1 cellular context compared by ENCODE assay signal in the genomic region with DNA sequence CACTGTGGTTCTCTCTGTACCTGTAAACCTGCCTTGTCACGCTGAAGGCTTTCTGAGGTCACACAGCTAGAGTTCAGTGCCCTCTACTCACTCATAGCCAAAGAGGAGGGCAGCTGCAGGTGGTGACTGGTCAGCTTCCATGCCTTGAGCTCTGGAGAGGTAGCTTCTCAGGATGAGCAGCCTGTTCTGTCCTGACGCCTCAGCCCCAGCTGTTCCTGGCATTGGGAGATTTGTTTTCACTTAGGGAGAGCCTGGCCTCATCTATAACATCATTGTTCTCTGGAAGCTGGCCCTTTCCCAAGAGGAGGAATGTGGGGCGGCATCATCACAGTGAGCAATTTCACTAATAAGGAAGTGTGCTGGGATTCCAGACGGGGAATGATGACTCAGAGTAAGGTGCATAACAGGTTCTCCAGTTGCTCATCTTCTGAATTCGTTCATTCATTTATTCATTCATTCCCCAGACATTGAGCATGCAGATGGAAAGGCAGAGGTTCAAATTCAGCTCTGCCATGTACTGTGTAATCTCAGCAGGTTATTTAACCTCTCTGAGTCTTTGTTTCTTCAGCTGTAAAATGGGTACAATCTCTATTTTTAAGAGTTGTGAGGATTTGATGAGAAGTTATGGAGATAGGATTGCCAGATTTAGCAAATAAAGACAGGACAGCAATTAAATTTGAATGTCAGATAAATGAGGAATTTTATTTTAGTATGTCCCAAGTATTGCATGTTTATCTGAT.
A peak's percentile ranks its signal among the peaks of the same experiment; 100 is the strongest.
TF ChIP-seq lines count a peak whose summit lies in the region.

No MANE protein-coding gene starts in this region.

TF ChIP-seq in HEK293, 187 proteins besides CTCF, POLR2A, EP300 and RAD21 (continued from another document and continues in another):
- TF ChIP-seq, protein P1, sequence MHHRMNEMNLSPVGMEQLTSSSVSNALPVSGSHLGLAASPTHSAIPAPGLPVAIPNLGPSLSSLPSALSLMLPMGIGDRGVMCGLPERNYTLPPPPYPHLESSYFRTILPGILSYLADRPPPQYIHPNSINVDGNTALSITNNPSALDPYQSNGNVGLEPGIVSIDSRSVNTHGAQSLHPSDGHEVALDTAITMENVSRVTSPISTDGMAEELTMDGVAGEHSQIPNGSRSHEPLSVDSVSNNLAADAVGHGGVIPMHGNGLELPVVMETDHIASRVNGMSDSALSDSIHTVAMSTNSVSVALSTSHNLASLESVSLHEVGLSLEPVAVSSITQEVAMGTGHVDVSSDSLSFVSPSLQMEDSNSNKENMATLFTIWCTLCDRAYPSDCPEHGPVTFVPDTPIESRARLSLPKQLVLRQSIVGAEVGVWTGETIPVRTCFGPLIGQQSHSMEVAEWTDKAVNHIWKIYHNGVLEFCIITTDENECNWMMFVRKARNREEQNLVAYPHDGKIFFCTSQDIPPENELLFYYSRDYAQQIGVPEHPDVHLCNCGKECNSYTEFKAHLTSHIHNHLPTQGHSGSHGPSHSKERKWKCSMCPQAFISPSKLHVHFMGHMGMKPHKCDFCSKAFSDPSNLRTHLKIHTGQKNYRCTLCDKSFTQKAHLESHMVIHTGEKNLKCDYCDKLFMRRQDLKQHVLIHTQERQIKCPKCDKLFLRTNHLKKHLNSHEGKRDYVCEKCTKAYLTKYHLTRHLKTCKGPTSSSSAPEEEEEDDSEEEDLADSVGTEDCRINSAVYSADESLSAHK (tag by site-specific recombination; IDR thresholded peaks at IDR 0.05): no peak
- TF ChIP-seq ZNF138 (tag by site-specific recombination; IDR thresholded peaks at IDR 0.05; ENCODE audit: borderline replicate concordance): no peak
- no peak for TF ChIP-seq ZNF19 (tag by site-specific recombination; IDR thresholded peaks at IDR 0.05; ENCODE audit: low read depth)
- TF ChIP-seq, protein P2, sequence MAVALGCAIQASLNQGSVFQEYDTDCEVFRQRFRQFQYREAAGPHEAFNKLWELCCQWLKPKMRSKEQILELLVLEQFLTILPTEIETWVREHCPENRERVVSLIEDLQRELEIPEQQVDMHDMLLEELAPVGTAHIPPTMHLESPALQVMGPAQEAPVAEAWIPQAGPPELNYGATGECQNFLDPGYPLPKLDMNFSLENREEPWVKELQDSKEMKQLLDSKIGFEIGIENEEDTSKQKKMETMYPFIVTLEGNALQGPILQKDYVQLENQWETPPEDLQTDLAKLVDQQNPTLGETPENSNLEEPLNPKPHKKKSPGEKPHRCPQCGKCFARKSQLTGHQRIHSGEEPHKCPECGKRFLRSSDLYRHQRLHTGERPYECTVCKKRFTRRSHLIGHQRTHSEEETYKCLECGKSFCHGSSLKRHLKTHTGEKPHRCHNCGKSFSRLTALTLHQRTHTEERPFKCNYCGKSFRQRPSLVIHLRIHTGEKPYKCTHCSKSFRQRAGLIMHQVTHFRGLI (tag by site-specific recombination; IDR thresholded peaks at IDR 0.05): no peak
- TF ChIP-seq ZNF585B (tag by site-specific recombination; IDR thresholded peaks at IDR 0.05): no peak
- TF ChIP-seq ZNF510 (tag by site-specific recombination; IDR thresholded peaks at IDR 0.05; ENCODE audit: insufficient replicate concordance): no peak
- TF ChIP-seq ZNF23 (tag by site-specific recombination; IDR thresholded peaks at IDR 0.05; ENCODE audit: borderline replicate concordance): no peak
- TF ChIP-seq ZNF311 (tag by site-specific recombination; IDR thresholded peaks at IDR 0.05; ENCODE audit: borderline replicate concordance): no peak
- peak; percentile 96 for TF ChIP-seq ZNF600 (tag by site-specific recombination; IDR thresholded peaks at IDR 0.05)
- TF ChIP-seq SCRT2 (tag by site-specific recombination; IDR thresholded peaks at IDR 0.05): peak; percentile 89
- TF ChIP-seq, protein P3, sequence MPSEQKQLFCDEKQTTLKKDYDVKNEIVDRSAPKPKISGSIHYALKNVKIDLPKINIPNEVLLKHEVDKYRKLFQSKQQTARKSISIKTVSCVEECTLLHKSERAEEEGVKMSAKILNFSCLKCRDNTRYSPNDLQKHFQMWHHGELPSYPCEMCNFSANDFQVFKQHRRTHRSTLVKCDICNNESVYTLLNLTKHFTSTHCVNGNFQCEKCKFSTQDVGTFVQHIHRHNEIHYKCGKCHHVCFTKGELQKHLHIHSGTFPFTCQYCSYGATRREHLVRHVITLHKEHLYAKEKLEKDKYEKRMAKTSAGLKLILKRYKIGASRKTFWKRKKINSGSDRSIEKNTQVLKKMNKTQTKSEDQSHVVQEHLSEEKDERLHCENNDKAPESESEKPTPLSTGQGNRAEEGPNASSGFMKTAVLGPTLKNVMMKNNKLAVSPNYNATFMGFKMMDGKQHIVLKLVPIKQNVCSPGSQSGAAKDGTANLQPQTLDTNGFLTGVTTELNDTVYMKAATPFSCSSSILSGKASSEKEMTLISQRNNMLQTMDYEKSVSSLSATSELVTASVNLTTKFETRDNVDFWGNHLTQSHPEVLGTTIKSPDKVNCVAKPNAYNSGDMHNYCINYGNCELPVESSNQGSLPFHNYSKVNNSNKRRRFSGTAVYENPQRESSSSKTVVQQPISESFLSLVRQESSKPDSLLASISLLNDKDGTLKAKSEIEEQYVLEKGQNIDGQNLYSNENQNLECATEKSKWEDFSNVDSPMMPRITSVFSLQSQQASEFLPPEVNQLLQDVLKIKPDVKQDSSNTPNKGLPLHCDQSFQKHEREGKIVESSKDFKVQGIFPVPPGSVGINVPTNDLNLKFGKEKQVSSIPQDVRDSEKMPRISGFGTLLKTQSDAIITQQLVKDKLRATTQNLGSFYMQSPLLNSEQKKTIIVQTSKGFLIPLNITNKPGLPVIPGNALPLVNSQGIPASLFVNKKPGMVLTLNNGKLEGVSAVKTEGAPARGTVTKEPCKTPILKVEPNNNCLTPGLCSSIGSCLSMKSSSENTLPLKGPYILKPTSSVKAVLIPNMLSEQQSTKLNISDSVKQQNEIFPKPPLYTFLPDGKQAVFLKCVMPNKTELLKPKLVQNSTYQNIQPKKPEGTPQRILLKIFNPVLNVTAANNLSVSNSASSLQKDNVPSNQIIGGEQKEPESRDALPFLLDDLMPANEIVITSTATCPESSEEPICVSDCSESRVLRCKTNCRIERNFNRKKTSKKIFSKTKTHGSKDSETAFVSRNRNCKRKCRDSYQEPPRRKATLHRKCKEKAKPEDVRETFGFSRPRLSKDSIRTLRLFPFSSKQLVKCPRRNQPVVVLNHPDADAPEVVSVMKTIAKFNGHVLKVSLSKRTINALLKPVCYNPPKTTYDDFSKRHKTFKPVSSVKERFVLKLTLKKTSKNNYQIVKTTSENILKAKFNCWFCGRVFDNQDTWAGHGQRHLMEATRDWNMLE (tag by site-specific recombination; conservative IDR thresholded peaks at IDR 0.05; ENCODE audit: low read depth): no peak
- TF ChIP-seq, protein P4, sequence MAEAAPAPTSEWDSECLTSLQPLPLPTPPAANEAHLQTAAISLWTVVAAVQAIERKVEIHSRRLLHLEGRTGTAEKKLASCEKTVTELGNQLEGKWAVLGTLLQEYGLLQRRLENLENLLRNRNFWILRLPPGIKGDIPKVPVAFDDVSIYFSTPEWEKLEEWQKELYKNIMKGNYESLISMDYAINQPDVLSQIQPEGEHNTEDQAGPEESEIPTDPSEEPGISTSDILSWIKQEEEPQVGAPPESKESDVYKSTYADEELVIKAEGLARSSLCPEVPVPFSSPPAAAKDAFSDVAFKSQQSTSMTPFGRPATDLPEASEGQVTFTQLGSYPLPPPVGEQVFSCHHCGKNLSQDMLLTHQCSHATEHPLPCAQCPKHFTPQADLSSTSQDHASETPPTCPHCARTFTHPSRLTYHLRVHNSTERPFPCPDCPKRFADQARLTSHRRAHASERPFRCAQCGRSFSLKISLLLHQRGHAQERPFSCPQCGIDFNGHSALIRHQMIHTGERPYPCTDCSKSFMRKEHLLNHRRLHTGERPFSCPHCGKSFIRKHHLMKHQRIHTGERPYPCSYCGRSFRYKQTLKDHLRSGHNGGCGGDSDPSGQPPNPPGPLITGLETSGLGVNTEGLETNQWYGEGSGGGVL (tag by site-specific recombination; IDR thresholded peaks at IDR 0.05): 0 out of 2 replicates have a peak, but pooled peaks have one; percentile 24
- TF ChIP-seq, protein P5, sequence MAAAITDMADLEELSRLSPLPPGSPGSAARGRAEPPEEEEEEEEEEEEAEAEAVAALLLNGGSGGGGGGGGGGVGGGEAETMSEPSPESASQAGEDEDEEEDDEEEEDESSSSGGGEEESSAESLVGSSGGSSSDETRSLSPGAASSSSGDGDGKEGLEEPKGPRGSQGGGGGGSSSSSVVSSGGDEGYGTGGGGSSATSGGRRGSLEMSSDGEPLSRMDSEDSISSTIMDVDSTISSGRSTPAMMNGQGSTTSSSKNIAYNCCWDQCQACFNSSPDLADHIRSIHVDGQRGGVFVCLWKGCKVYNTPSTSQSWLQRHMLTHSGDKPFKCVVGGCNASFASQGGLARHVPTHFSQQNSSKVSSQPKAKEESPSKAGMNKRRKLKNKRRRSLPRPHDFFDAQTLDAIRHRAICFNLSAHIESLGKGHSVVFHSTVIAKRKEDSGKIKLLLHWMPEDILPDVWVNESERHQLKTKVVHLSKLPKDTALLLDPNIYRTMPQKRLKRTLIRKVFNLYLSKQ (tag by site-specific recombination; IDR thresholded peaks at IDR 0.05; ENCODE audit: borderline replicate concordance): no peak
- TF ChIP-seq ZSCAN30 (tag by site-specific recombination; IDR thresholded peaks at IDR 0.05): no peak
- no peak for TF ChIP-seq GFI1B (tag by site-specific recombination; IDR thresholded peaks at IDR 0.05)
- TF ChIP-seq ZNF560 (tag by site-specific recombination; IDR thresholded peaks at IDR 0.05; ENCODE audit: borderline replicate concordance): no peak
- TF ChIP-seq IKZF3 (tag by site-specific recombination; IDR thresholded peaks at IDR 0.05): no peak
- TF ChIP-seq ZNF354C (tag by site-specific recombination; IDR thresholded peaks at IDR 0.05; ENCODE audit: borderline replicate concordance, low read depth): no peak
- TF ChIP-seq GLIS1 (tag by site-specific recombination; IDR thresholded peaks at IDR 0.05): no peak
- 0 out of 2 replicates have a peak, but pooled peaks have one; percentile 19 for TF ChIP-seq KLF10 (tag by site-specific recombination; IDR thresholded peaks at IDR 0.05)
- TF ChIP-seq, protein P6, sequence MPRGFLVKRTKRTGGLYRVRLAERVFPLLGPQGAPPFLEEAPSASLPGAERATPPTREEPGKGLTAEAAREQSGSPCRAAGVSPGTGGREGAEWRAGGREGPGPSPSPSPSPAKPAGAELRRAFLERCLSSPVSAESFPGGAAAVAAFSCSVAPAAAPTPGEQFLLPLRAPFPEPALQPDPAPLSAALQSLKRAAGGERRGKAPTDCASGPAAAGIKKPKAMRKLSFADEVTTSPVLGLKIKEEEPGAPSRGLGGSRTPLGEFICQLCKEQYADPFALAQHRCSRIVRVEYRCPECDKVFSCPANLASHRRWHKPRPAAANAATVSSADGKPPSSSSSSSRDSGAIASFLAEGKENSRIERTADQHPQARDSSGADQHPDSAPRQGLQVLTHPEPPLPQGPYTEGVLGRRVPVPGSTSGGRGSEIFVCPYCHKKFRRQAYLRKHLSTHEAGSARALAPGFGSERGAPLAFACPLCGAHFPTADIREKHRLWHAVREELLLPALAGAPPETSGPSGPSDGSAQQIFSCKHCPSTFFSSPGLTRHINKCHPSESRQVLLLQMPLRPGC (tag by site-specific recombination; IDR thresholded peaks at IDR 0.05): peak; percentile 59; the same call in 1 of the 2 replicates
- no peak for TF ChIP-seq TRIM28 (IDR thresholded peaks at IDR 0.05; ENCODE audit: borderline replicate concordance, low read length)
- peak; percentile 84 for TF ChIP-seq ZNF629 (tag by site-specific recombination; IDR thresholded peaks at IDR 0.05)
- TF ChIP-seq, protein P7, sequence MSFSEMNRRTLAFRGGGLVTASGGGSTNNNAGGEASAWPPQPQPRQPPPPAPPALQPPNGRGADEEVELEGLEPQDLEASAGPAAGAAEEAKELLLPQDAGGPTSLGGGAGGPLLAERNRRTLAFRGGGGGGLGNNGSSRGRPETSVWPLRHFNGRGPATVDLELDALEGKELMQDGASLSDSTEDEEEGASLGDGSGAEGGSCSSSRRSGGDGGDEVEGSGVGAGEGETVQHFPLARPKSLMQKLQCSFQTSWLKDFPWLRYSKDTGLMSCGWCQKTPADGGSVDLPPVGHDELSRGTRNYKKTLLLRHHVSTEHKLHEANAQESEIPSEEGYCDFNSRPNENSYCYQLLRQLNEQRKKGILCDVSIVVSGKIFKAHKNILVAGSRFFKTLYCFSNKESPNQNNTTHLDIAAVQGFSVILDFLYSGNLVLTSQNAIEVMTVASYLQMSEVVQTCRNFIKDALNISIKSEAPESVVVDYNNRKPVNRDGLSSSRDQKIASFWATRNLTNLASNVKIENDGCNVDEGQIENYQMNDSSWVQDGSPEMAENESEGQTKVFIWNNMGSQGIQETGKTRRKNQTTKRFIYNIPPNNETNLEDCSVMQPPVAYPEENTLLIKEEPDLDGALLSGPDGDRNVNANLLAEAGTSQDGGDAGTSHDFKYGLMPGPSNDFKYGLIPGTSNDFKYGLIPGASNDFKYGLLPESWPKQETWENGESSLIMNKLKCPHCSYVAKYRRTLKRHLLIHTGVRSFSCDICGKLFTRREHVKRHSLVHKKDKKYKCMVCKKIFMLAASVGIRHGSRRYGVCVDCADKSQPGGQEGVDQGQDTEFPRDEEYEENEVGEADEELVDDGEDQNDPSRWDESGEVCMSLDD (tag by site-specific recombination; IDR thresholded peaks at IDR 0.05): no peak
- TF ChIP-seq, protein P8, sequence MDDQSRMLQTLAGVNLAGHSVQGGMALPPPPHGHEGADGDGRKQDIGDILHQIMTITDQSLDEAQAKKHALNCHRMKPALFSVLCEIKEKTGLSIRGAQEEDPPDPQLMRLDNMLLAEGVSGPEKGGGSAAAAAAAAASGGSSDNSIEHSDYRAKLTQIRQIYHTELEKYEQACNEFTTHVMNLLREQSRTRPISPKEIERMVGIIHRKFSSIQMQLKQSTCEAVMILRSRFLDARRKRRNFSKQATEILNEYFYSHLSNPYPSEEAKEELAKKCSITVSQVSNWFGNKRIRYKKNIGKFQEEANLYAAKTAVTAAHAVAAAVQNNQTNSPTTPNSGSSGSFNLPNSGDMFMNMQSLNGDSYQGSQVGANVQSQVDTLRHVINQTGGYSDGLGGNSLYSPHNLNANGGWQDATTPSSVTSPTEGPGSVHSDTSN (CRISPR knock-in tag; IDR thresholded peaks at IDR 0.05): no peak
- no peak for TF ChIP-seq KLF7 (tag by site-specific recombination; IDR thresholded peaks at IDR 0.05; ENCODE audit: borderline replicate concordance)
- no peak for TF ChIP-seq HOXA7 (CRISPR knock-in tag; IDR thresholded peaks at IDR 0.05; ENCODE audit: borderline replicate concordance)
- TF ChIP-seq ZNF830 (tag by site-specific recombination; IDR thresholded peaks at IDR 0.05; ENCODE audit: low read depth): no peak
- TF ChIP-seq ZNF626 (tag by site-specific recombination; IDR thresholded peaks at IDR 0.05): no peak
- no peak for TF ChIP-seq ZNF223 (tag by site-specific recombination; IDR thresholded peaks at IDR 0.05)
- TF ChIP-seq ZNF548 (tag by site-specific recombination; IDR thresholded peaks at IDR 0.05): no peak
- no peak for TF ChIP-seq ZBTB20 (tag by site-specific recombination; IDR thresholded peaks at IDR 0.05)
- 0 out of 2 replicates have a peak, but pooled peaks have one; percentile 45 for TF ChIP-seq ZFP37 (tag by site-specific recombination; IDR thresholded peaks at IDR 0.05)
- no peak for TF ChIP-seq KLF16 (tag by site-specific recombination; IDR thresholded peaks at IDR 0.05)
- TF ChIP-seq ZNF24 (tag by site-specific recombination; IDR thresholded peaks at IDR 0.05): peak; percentile 89
- peak; percentile 70 for TF ChIP-seq ZNF366 (tag by site-specific recombination; conservative IDR thresholded peaks at IDR 0.05)
- peak; percentile 59; the same call in 1 of the 2 replicates for TF ChIP-seq WT1 (tag by site-specific recombination; IDR thresholded peaks at IDR 0.05)
- TF ChIP-seq SP2 (tag by site-specific recombination; IDR thresholded peaks at IDR 0.05): no peak
- peak; percentile 41; the same call in 1 of the 2 replicates for TF ChIP-seq ZNF768 (tag by site-specific recombination; IDR thresholded peaks at IDR 0.05)
- TF ChIP-seq YY1 (tag by site-specific recombination; IDR thresholded peaks at IDR 0.05): no peak
- TF ChIP-seq ZNF335 (tag by site-specific recombination; conservative IDR thresholded peaks at IDR 0.05): 0 out of 2 replicates have a peak, but pooled peaks have one; percentile 12
- no peak for TF ChIP-seq ZBTB8A (tag by site-specific recombination; IDR thresholded peaks at IDR 0.05)
